Comparison of ENCODE assay signal across 1 cellular context in genomic region chr9:132672413-132672690, GRCh38.
TF ChIP-seq lines count a peak whose summit lies in the region.

No MANE protein-coding gene starts in this region.

TF ChIP-seq in IMR-90, 13 proteins besides CTCF, POLR2A, EP300 and RAD21:
- TF ChIP-seq NFE2L2 (IDR thresholded peaks at IDR 0.05; ENCODE audit: low read depth, low read length) = no peak
- no peak for TF ChIP-seq MAZ (IDR thresholded peaks at IDR 0.05; ENCODE audit: borderline replicate concordance, low read depth, low read length)
- TF ChIP-seq MXI1 (IDR thresholded peaks at IDR 0.05; ENCODE audit: borderline replicate concordance, low read depth, low read length) = no peak
- TF ChIP-seq RCOR1 (IDR thresholded peaks at IDR 0.05; ENCODE audit: insufficient replicate concordance, low read length) = no peak
- TF ChIP-seq FOS (IDR thresholded peaks at IDR 0.05; ENCODE audit: low read depth, low read length) = no peak
- TF ChIP-seq CHD1 (IDR thresholded peaks at IDR 0.05; ENCODE audit: low read depth, low read length) = no peak
- no peak for TF ChIP-seq BHLHE40 (IDR thresholded peaks at IDR 0.05; ENCODE audit: low read depth, low read length)
- TF ChIP-seq CEBPB (IDR thresholded peaks at IDR 0.05; ENCODE audit: low read depth, low read length) = no peak
